8 cellular contexts compared by ENCODE assay signal in genomic region chr18:57833441-57834101, GRCh38. TPM values are rescaled to one million over a fixed set of nuclear protein-coding genes. Genes with fewer than 3 reads are reported as not detected.
DNase-seq lines count a peak whose midpoint lies in the region; ATAC-seq, FAIRE-seq and TF ChIP-seq lines count a peak whose summit lies in the region.

No MANE protein-coding gene starts in this region.

- peak; percentile 42 for ATAC-seq in HG02885 (IDR thresholded peaks at IDR 0.05; ENCODE audit: poor library complexity, unreplicated experiment)
- peak; percentile 58; the same call in 2 of the 3 replicates for ATAC-seq in RWPE2 (ENCODE audit: low read depth)

- no TSS peak for BruUV-seq in A673 (replicated peaks; lab: Mats Ljungman, UMichigan)

- no peak overlapping the region for H3K9ac ChIP-seq in smooth muscle cell (ENCODE audit: low read depth)

- peak; percentile 91 for FAIRE-seq in GM18507 (lab: Jason Lieb, UNC)

- H3K27me3 ChIP-seq in A673 (replicated peaks; ENCODE audit: insufficient read depth, low read depth, low read length, poor library complexity) (no peaks in the 10 kb centered on the region), RWPE2 (ENCODE audit: insufficient read depth, poor library complexity, severe bottlenecking) (no peaks in the 10 kb centered on the region), smooth muscle cell (ENCODE audit: low read depth) (no peaks in the 10 kb centered on the region)

- H3K4me2 ChIP-seq in smooth muscle cell = no peak overlapping the region

- H3F3A ChIP-seq in smooth muscle cell (ENCODE audit: low read depth) = no peaks in the 10 kb centered on the region

- no peaks in the 10 kb centered on the region for H3K36me3 ChIP-seq in A673 (ENCODE audit: insufficient read depth, low read length, poor library complexity, severe bottlenecking)
- H3K36me3 ChIP-seq in RWPE2 (ENCODE audit: low read depth) = no peaks in the 10 kb centered on the region
- no peaks in the 10 kb centered on the region for H3K36me3 ChIP-seq in smooth muscle cell (ENCODE audit: low read depth)

- H3K4me3 ChIP-seq in A673 (ENCODE audit: low read depth, low read length, poor library complexity, severe bottlenecking) (no peak overlapping the region), RWPE2 (ENCODE audit: severe bottlenecking) (no peak overlapping the region), smooth muscle cell (no peak overlapping the region)

- intact Hi-C loops in A673 (cut with micrococcal nuclease; ENCODE audit: unreplicated experiment) = no loop called here

- H3K4me1 ChIP-seq in A673 (ENCODE audit: insufficient read depth, low read length, poor library complexity, severe bottlenecking) (peaks cover 16% of the 10 kb centered on the region), RWPE2 (ENCODE audit: insufficient read depth, poor library complexity, severe bottlenecking) (peaks cover 3% of the 10 kb centered on the region), smooth muscle cell (ENCODE audit: low read depth) (no peaks in the 10 kb centered on the region)

- H4K20me1 ChIP-seq in smooth muscle cell (ENCODE audit: low read depth) = no peaks in the 10 kb centered on the region

- no peaks in the 10 kb centered on the region for H3K79me2 ChIP-seq in smooth muscle cell (ENCODE audit: low read depth)

- no peak overlapping the region for H2AFZ ChIP-seq in smooth muscle cell (ENCODE audit: low read depth)

- H3K27ac ChIP-seq in A673 (ENCODE audit: low read depth, low read length, poor library complexity, severe bottlenecking) (peak overlapping the region; percentile 12), RWPE2 (ENCODE audit: poor library complexity, severe bottlenecking) (no peak overlapping the region), smooth muscle cell (ENCODE audit: low read depth) (no peak overlapping the region)

- POLR2A ChIA-PET in A673 (lab: Charles Lee; ENCODE audit: low non-redundant PET) = no interaction called here

- no peak for DNase-seq in A673 (ENCODE audit: low spot score)
- no peak for DNase-seq in GM18507 (ENCODE audit: extremely low spot score, insufficient read length, low read depth)
- DNase-seq in RWPE2 (ENCODE audit: low spot score) = no peak
- peak; percentile 40 for DNase-seq in glomerular visceral epithelial cell (ENCODE audit: extremely low spot score)
- DNase-seq in NCI-H2029 treated with DMSO at 0.1 percent for 48 hours (lab: John Stamatoyannopoulos, UW) = no peak
- no peak for DNase-seq in ecto neural progenitor cell (ENCODE audit: low spot score)
- no peak for DNase-seq in smooth muscle cell (lab: John Stamatoyannopoulos, UW; ENCODE audit: unreplicated experiment)

- WGBS in smooth muscle cell (ENCODE audit: low lambda C conversion rate) = 89% methylated on average over 8 of the region's 8 CpGs

- CTCF ChIA-PET in A673 (lab: Charles Lee) = no interaction called here

- TF ChIP-seq CTCF in A673 (conservative IDR thresholded peaks at IDR 0.05; ENCODE audit: low read depth, low read length) (no peak), RWPE2 (IDR thresholded peaks at IDR 0.05; ENCODE audit: poor library complexity, severe bottlenecking) (no peak), smooth muscle cell (IDR thresholded peaks at IDR 0.05; ENCODE audit: borderline replicate concordance, insufficient read depth, poor library complexity, severe bottlenecking) (no peak)

- H3K9me3 ChIP-seq in A673 (ENCODE audit: low read depth, low read length, poor library complexity, severe bottlenecking) (no peaks in the 10 kb centered on the region), RWPE2 (ENCODE audit: severe bottlenecking) (no peaks in the 10 kb centered on the region), smooth muscle cell (replicated peaks; ENCODE audit: low read depth) (no peaks in the 10 kb centered on the region)

RNA-seq across cellular contexts. Expression of gene ATP8B1, which starts 30.5 kb away (rescaled TPM):
- total RNA-seq in A673 (2021) = 35.6 and 39.3 TPM in 2 replicates
- total RNA-seq in smooth muscle cell = 1.9 and 6.1 TPM in 2 replicates
- 1.0 and 1.1 TPM in 2 replicates for polyA plus RNA-seq in smooth muscle cell
